1 cellular context compared by ENCODE assay signal in genomic region chr11:18239655-18240054, GRCh38.
TF ChIP-seq lines count a peak whose summit lies in the region.

No MANE protein-coding gene starts in this region.

TF ChIP-seq in HepG2, 621 proteins besides CTCF, POLR2A, EP300 and RAD21 (continued from another document):
- TF ChIP-seq, protein P1, sequence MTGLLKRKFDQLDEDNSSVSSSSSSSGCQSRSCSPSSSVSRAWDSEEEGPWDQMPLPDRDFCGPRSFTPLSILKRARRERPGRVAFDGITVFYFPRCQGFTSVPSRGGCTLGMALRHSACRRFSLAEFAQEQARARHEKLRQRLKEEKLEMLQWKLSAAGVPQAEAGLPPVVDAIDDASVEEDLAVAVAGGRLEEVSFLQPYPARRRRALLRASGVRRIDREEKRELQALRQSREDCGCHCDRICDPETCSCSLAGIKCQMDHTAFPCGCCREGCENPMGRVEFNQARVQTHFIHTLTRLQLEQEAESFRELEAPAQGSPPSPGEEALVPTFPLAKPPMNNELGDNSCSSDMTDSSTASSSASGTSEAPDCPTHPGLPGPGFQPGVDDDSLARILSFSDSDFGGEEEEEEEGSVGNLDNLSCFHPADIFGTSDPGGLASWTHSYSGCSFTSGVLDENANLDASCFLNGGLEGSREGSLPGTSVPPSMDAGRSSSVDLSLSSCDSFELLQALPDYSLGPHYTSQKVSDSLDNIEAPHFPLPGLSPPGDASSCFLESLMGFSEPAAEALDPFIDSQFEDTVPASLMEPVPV (CRISPR knock-in tag; IDR thresholded peaks at IDR 0.05): no peak
- TF ChIP-seq SALL1 (CRISPR knock-in tag; IDR thresholded peaks at IDR 0.05) (peak; percentile 42; the same call in 1 of the 2 replicates), NR1H2 (CRISPR knock-in tag; IDR thresholded peaks at IDR 0.05; ENCODE audit: borderline replicate concordance, low read depth) (no peak), TBP (CRISPR knock-in tag; IDR thresholded peaks at IDR 0.05) (no peak), ZNF644 (CRISPR knock-in tag; IDR thresholded peaks at IDR 0.05; ENCODE audit: low read depth) (peak; percentile 92), AHDC1 (CRISPR knock-in tag; IDR thresholded peaks at IDR 0.05; ENCODE audit: borderline replicate concordance) (peak; percentile 86), ZNF775 (CRISPR knock-in tag; IDR thresholded peaks at IDR 0.05; ENCODE audit: borderline replicate concordance) (0 out of 2 replicates have a peak, but pooled peaks have one; percentile 84), HDAC1 (CRISPR knock-in tag; IDR thresholded peaks at IDR 0.05) (peak; percentile 34; the same call in 1 of the 2 replicates), ATF4 (CRISPR knock-in tag; IDR thresholded peaks at IDR 0.05) (no peak), ZBTB2 (CRISPR knock-in tag; IDR thresholded peaks at IDR 0.05; ENCODE audit: low read depth) (no peak), ZNF382 (CRISPR knock-in tag; IDR thresholded peaks at IDR 0.05; ENCODE audit: borderline replicate concordance) (no peak), GFI1 (CRISPR knock-in tag; IDR thresholded peaks at IDR 0.05; ENCODE audit: borderline replicate concordance) (0 out of 2 replicates have a peak, but pooled peaks have one; percentile 31)
- TF ChIP-seq, protein P2, sequence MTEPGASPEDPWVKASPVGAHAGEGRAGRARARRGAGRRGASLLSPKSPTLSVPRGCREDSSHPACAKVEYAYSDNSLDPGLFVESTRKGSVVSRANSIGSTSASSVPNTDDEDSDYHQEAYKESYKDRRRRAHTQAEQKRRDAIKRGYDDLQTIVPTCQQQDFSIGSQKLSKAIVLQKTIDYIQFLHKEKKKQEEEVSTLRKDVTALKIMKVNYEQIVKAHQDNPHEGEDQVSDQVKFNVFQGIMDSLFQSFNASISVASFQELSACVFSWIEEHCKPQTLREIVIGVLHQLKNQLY (CRISPR knock-in tag; IDR thresholded peaks at IDR 0.05): peak; percentile 66
- TF ChIP-seq, protein P3, sequence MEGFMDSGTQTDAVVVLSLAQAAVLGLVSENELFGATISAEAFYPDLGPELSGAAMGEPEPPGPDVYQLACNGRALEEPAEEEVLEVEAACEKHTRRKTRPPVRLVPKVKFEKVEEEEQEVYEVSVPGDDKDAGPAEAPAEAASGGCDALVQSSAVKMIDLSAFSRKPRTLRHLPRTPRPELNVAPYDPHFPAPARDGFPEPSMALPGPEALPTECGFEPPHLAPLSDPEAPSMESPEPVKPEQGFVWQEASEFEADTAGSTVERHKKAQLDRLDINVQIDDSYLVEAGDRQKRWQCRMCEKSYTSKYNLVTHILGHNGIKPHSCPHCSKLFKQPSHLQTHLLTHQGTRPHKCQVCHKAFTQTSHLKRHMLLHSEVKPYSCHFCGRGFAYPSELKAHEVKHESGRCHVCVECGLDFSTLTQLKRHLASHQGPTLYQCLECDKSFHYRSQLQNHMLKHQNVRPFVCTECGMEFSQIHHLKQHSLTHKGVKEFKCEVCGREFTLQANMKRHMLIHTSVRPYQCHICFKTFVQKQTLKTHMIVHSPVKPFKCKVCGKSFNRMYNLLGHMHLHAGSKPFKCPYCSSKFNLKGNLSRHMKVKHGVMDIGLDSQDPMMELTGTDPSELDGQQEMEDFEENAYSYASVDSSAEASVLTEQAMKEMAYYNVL (CRISPR knock-in tag; IDR thresholded peaks at IDR 0.05; ENCODE audit: borderline replicate concordance): peak; percentile 30; the same call in 1 of the 2 replicates
- TF ChIP-seq, protein P4, sequence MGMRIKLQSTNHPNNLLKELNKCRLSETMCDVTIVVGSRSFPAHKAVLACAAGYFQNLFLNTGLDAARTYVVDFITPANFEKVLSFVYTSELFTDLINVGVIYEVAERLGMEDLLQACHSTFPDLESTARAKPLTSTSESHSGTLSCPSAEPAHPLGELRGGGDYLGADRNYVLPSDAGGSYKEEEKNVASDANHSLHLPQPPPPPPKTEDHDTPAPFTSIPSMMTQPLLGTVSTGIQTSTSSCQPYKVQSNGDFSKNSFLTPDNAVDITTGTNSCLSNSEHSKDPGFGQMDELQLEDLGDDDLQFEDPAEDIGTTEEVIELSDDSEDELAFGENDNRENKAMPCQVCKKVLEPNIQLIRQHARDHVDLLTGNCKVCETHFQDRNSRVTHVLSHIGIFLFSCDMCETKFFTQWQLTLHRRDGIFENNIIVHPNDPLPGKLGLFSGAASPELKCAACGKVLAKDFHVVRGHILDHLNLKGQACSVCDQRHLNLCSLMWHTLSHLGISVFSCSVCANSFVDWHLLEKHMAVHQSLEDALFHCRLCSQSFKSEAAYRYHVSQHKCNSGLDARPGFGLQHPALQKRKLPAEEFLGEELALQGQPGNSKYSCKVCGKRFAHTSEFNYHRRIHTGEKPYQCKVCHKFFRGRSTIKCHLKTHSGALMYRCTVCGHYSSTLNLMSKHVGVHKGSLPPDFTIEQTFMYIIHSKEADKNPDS (CRISPR knock-in tag; IDR thresholded peaks at IDR 0.05): no peak
TF ChIP-seq in HepG2: peak in this region for 48.
